7 cellular contexts compared by ENCODE assay signal in genomic region chr16:27040671-27041070, GRCh38. TPM values are rescaled to one million over a fixed set of nuclear protein-coding genes. Genes with fewer than 3 reads are reported as not detected.
"Had no signal": no experiment of that assay in that cellular context is flagged by ENCODE, and none has a peak within 500 bp of the region (broad histone marks: within the 10 kb centered on the region; RNA-seq: fewer than 3 reads in every experiment).

No MANE protein-coding gene starts in this region.

- H3K4me3 ChIP-seq: K562 had no signal

- ATAC-seq: HepG2, K562 had no signal

- H3K27ac ChIP-seq: HL-60 had no signal

- DNase-seq: KBM-7 had no signal

RNA-seq across cellular contexts. Expression of gene C16orf82, which starts 26.1 kb away (rescaled TPM):
- total RNA-seq: HepG2, HT-29, HT1080, K562 had no signal
- polyA plus RNA-seq: HepG2, IgD-negative memory B cell, K562 had no signal
